In the genomic region with DNA sequence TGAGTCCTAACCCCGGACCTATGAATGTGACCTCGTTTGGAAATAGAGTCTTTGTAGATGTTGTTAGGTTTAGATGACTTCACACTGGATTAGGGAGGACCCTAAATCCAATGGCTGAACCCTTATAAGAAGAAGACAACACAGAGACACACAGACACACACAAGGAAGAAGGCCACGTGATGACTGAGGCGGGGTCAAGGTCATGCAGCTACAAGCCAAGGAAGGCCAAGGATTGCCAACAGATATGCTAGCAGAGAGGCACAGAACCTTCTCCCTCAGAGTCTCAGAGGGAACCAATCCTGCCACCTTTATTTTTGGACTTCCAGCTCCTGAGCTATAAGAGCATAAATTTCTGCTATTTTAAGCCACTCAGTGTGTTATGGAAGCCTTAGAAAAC, we compare ENCODE assay signal across 16 cellular contexts. TPM values are rescaled to one million over a fixed set of nuclear protein-coding genes. Genes with fewer than 3 reads are reported as not detected.
DNase-seq lines count a peak whose midpoint lies in the region; ATAC-seq and TF ChIP-seq lines count a peak whose summit lies in the region.
"Had no signal": no experiment of that assay in that cellular context is flagged by ENCODE, and none has a peak within 500 bp of the region (broad histone marks: within the 10 kb centered on the region; RNA-seq: fewer than 3 reads in every experiment).

No MANE protein-coding gene starts in this region.

- H3K27ac Mint-ChIP-seq in activated CD4-positive, alpha-beta T cell treated with anti-CD3 and anti-CD28 coated beads for 36 hours = peak overlapping the region; percentile 80
- H3K27ac Mint-ChIP-seq in chondrocyte (ENCODE audit: unreplicated experiment) (peak overlapping the region; percentile 69), nephron progenitor cell (no peak overlapping the region)
- H3K27ac Mint-ChIP-seq: stimulated activated memory B cell treated with anti-CD40 and anti-IgM and Interleukin-4, amounts not matched to agents 10 μg/mL and 1 μg/mL and 100 μg/mL, for 72 hours had no signal

- no peak overlapping the region for H3K4me3 Mint-ChIP-seq in activated CD4-positive, alpha-beta T cell treated with anti-CD3 and anti-CD28 coated beads for 36 hours
- no peak overlapping the region for H3K4me3 Mint-ChIP-seq in chondrocyte (ENCODE audit: unreplicated experiment)
- no peak overlapping the region for H3K4me3 Mint-ChIP-seq in nephron progenitor cell
- H3K4me3 Mint-ChIP-seq: stimulated activated memory B cell treated with anti-CD40 and anti-IgM and Interleukin-4, amounts not matched to agents 10 μg/mL and 1 μg/mL and 100 μg/mL, for 72 hours had no signal

- H3K9ac ChIP-seq in smooth muscle cell (ENCODE audit: low read depth) = peak overlapping the region; percentile 17

- H3K4me1 ChIP-seq in RWPE2 (ENCODE audit: insufficient read depth, poor library complexity, severe bottlenecking) = peaks cover 58% of the 10 kb centered on the region
- no peaks in the 10 kb centered on the region for H3K4me1 ChIP-seq in smooth muscle cell (ENCODE audit: low read depth)
- peaks cover 6 to 11% of the 10 kb centered on the region in 2 donors for H3K4me1 ChIP-seq in left lung

- no peaks in the 10 kb centered on the region for H4K20me1 ChIP-seq in smooth muscle cell (ENCODE audit: low read depth)

- H3K79me2 ChIP-seq in smooth muscle cell (ENCODE audit: low read depth) = no peaks in the 10 kb centered on the region

- H3F3A ChIP-seq in smooth muscle cell (ENCODE audit: low read depth) = no peaks in the 10 kb centered on the region

- no peaks in the 10 kb centered on the region for H3K9me3 Mint-ChIP-seq in activated CD4-positive, alpha-beta T cell treated with anti-CD3 and anti-CD28 coated beads for 36 hours (ENCODE audit: low read depth)
- H3K9me3 Mint-ChIP-seq in chondrocyte (ENCODE audit: low read depth) (no peaks in the 10 kb centered on the region), nephron progenitor cell (no peaks in the 10 kb centered on the region)
- H3K9me3 Mint-ChIP-seq: stimulated activated memory B cell treated with anti-CD40 and anti-IgM and Interleukin-4, amounts not matched to agents 10 μg/mL and 1 μg/mL and 100 μg/mL, for 72 hours had no signal

- POLR2A ChIA-PET in activated CD4-positive, alpha-beta T cell treated with anti-CD3 and anti-CD28 coated beads for 36 hours (lab: Charles Lee) = no interaction called here

- peaks cover 26% of the 10 kb centered on the region for H3K4me1 Mint-ChIP-seq in activated CD4-positive, alpha-beta T cell treated with anti-CD3 and anti-CD28 coated beads for 36 hours
- H3K4me1 Mint-ChIP-seq in chondrocyte (ENCODE audit: low read depth) = peaks cover 74% of the 10 kb centered on the region
- H3K4me1 Mint-ChIP-seq in nephron progenitor cell = peaks cover 33% of the 10 kb centered on the region
- H3K4me1 Mint-ChIP-seq: stimulated activated memory B cell treated with anti-CD40 and anti-IgM and Interleukin-4, amounts not matched to agents 10 μg/mL and 1 μg/mL and 100 μg/mL, for 72 hours had no signal

- no peak for ATAC-seq in activated CD4-positive, alpha-beta T cell treated with anti-CD3 and anti-CD28 coated beads for 36 hours
- ATAC-seq in RWPE2 (ENCODE audit: low read depth) = no peak
- ATAC-seq in GM18520 (IDR thresholded peaks at IDR 0.05; ENCODE audit: unreplicated experiment) = no peak
- ATAC-seq in left lung = no peak
- ATAC-seq: stimulated activated memory B cell treated with anti-CD40 and anti-IgM and Interleukin-4, amounts not matched to agents 10 μg/mL and 1 μg/mL and 100 μg/mL, for 72 hours; upper lobe of right lung had no signal

- H3K27me3 Mint-ChIP-seq in activated CD4-positive, alpha-beta T cell treated with anti-CD3 and anti-CD28 coated beads for 36 hours = no peaks in the 10 kb centered on the region
- H3K27me3 Mint-ChIP-seq in chondrocyte (ENCODE audit: low read depth) (no peaks in the 10 kb centered on the region), nephron progenitor cell (ENCODE audit: low read depth, poor library complexity) (peaks cover 9% of the 10 kb centered on the region)

- H2AFZ ChIP-seq in smooth muscle cell (ENCODE audit: low read depth) = no peak overlapping the region

- peak overlapping the region; percentile 100 for H3K27ac ChIP-seq in RWPE2 (ENCODE audit: poor library complexity, severe bottlenecking)
- peak overlapping the region; percentile 80 for H3K27ac ChIP-seq in smooth muscle cell (ENCODE audit: low read depth)
- no peak overlapping the region for H3K27ac ChIP-seq in left lung
- H3K27ac ChIP-seq: SK-N-MC, upper lobe of right lung had no signal

- 91% methylated on average over 4 of the region's 4 CpGs for WGBS in smooth muscle cell (ENCODE audit: low lambda C conversion rate)

- intact Hi-C loops in activated CD4-positive, alpha-beta T cell treated with anti-CD3 and anti-CD28 coated beads for 36 hours (cut with DNase I, micrococcal nuclease) = loop anchor here in 1 of 2 experiments (1.0 kb wide), 1 partner anchor 38 kb away; no protein-coding TSS in a partner anchor
- intact Hi-C loops in left lung (cut with DNase I) = no loop called here

- H3K4me2 ChIP-seq in smooth muscle cell = no peak overlapping the region

- H3K4me3 ChIP-seq in RWPE2 (ENCODE audit: severe bottlenecking) = no peak overlapping the region
- no peak overlapping the region for H3K4me3 ChIP-seq in smooth muscle cell
- H3K4me3 ChIP-seq in left lung = no peak overlapping the region
- H3K4me3 ChIP-seq: SK-N-MC, upper lobe of right lung had no signal

- H3K36me3 ChIP-seq in RWPE2 (ENCODE audit: low read depth) (peaks cover 70% of the 10 kb centered on the region), smooth muscle cell (ENCODE audit: low read depth) (no peaks in the 10 kb centered on the region), left lung (no peaks in the 10 kb centered on the region)
- H3K36me3 ChIP-seq: upper lobe of right lung had no signal

- H3K9me3 ChIP-seq in RWPE2 (ENCODE audit: severe bottlenecking) = no peaks in the 10 kb centered on the region
- no peaks in the 10 kb centered on the region for H3K9me3 ChIP-seq in smooth muscle cell (replicated peaks; ENCODE audit: low read depth)
- H3K9me3 ChIP-seq in left lung = no peaks in the 10 kb centered on the region
- H3K9me3 ChIP-seq: upper lobe of right lung had no signal

- peak; percentile 37 for DNase-seq in activated CD4-positive, alpha-beta T cell treated with anti-CD3 and anti-CD28 coated beads for 36 hours
- DNase-seq in activated CD4-positive, alpha-beta T cell treated with anti-CD3 and anti-CD28 coated beads, Interleukin-2, amount 50 U/mL, for 48 hours = no peak
- no peak for DNase-seq in RWPE2 (ENCODE audit: low spot score)
- DNase-seq in chondrocyte (ENCODE audit: low spot score) = peak; percentile 27
- no peak for DNase-seq in smooth muscle cell (lab: John Stamatoyannopoulos, UW; ENCODE audit: unreplicated experiment)
- DNase-seq in nephron progenitor cell = no peak
- DNase-seq in left lung = no peak
- DNase-seq: DMS79 treated with DMSO at 0.1 percent for 48 hours, foreskin melanocyte, NCI-H2081 treated with DMSO at 0.1 percent for 48 hours, NCI-H69, OCI-M1, upper lobe of right lung had no signal

- TF ChIP-seq CTCF in RWPE2 (IDR thresholded peaks at IDR 0.05; ENCODE audit: poor library complexity, severe bottlenecking) (no peak), chondrocyte (IDR thresholded peaks at IDR 0.05) (no peak), smooth muscle cell (IDR thresholded peaks at IDR 0.05; ENCODE audit: borderline replicate concordance, insufficient read depth, poor library complexity, severe bottlenecking) (no peak), nephron progenitor cell (IDR thresholded peaks at IDR 0.05) (no peak), left lung (IDR thresholded peaks at IDR 0.05) (no peak)

- no peaks in the 10 kb centered on the region for H3K27me3 ChIP-seq in RWPE2 (ENCODE audit: insufficient read depth, poor library complexity, severe bottlenecking)
- no peaks in the 10 kb centered on the region for H3K27me3 ChIP-seq in smooth muscle cell (ENCODE audit: low read depth)
- H3K27me3 ChIP-seq in left lung = no peaks in the 10 kb centered on the region
- H3K27me3 ChIP-seq: upper lobe of right lung had no signal

- CTCF ChIA-PET in activated CD4-positive, alpha-beta T cell treated with anti-CD3 and anti-CD28 coated beads for 36 hours (lab: Charles Lee) = interaction anchor here (0.9 to 1.3 kb wide), 4 partner anchors 29 to 55 kb away, joined by 3 to 6 read pairs (median 4); no protein-coding TSS in a partner anchor

- no peaks in the 10 kb centered on the region for H3K36me3 Mint-ChIP-seq in activated CD4-positive, alpha-beta T cell treated with anti-CD3 and anti-CD28 coated beads for 36 hours (ENCODE audit: low read depth)
- H3K36me3 Mint-ChIP-seq in chondrocyte (ENCODE audit: low read depth) = peaks cover 9% of the 10 kb centered on the region
- H3K36me3 Mint-ChIP-seq in nephron progenitor cell (ENCODE audit: low read depth) = no peaks in the 10 kb centered on the region
- H3K36me3 Mint-ChIP-seq: stimulated activated memory B cell treated with anti-CD40 and anti-IgM and Interleukin-4, amounts not matched to agents 10 μg/mL and 1 μg/mL and 100 μg/mL, for 72 hours had no signal

RNA-seq across cellular contexts. Expression of a gene that starts 31.8 kb away (rescaled TPM):
- under 1 TPM; 0.04 to 0.37 TPM for total RNA-seq in activated CD4-positive, alpha-beta T cell treated with anti-CD3 and anti-CD28 coated beads for 36 hours
- 210 to 446 TPM (median 215 TPM) in 3 replicates for total RNA-seq in chondrocyte
- 103 and 108 TPM in 2 replicates for total RNA-seq in smooth muscle cell
- 74.2 and 90.1 TPM in 2 replicates for polyA plus RNA-seq in smooth muscle cell
- 100 to 1,000 TPM in 1 of 2 donors, 10 to 100 TPM in 1; 69.2 to 154 TPM for total RNA-seq in left lung

Comparison
In these comparisons a context has a peak if more than half of its experiments do, and no peak if none do; other contexts are left out.
1. DNase-seq: peak in activated CD4-positive, alpha-beta T cell treated with anti-CD3 and anti-CD28 coated beads for 36 hours (single experiment) and chondrocyte (single experiment); none in activated CD4-positive, alpha-beta T cell treated with anti-CD3 and anti-CD28 coated beads, Interleukin-2, amount 50 U/mL, for 48 hours (0 of 2), RWPE2 (single experiment), smooth muscle cell (single experiment), nephron progenitor cell (single experiment) and left lung (0 of 2).
2. H3K27ac ChIP-seq: peak in RWPE2 (single experiment) and smooth muscle cell (single experiment); none in left lung (0 of 2).
3. RNA of a gene that starts 31.8 kb away (total RNA-seq): 210 to 446 TPM in chondrocyte, 69.2 to 154 TPM in left lung and 103 to 108 TPM in smooth muscle cell; 0.04 to 0.37 TPM in activated CD4-positive, alpha-beta T cell treated with anti-CD3 and anti-CD28 coated beads for 36 hours; every median in the first group is over 10 times any median in the second.